1 cellular context compared by ENCODE assay signal in genomic region chr20:2244523-2244922, GRCh38.
TF ChIP-seq lines count a peak whose summit lies in the region.

No MANE protein-coding gene starts in this region.

TF ChIP-seq in HepG2, 621 proteins besides CTCF, POLR2A, EP300 and RAD21:
- TF ChIP-seq E2F5 (CRISPR knock-in tag; conservative IDR thresholded peaks at IDR 0.05) (no peak), ZNF232 (CRISPR knock-in tag; IDR thresholded peaks at IDR 0.05; ENCODE audit: borderline replicate concordance) (no peak), AHDC1 (CRISPR knock-in tag; IDR thresholded peaks at IDR 0.05; ENCODE audit: borderline replicate concordance) (no peak), AKNA (CRISPR knock-in tag; IDR thresholded peaks at IDR 0.05; ENCODE audit: borderline replicate concordance) (no peak), GPBP1L1 (CRISPR knock-in tag; IDR thresholded peaks at IDR 0.05) (no peak), FOXO4 (CRISPR knock-in tag; conservative IDR thresholded peaks at IDR 0.05) (no peak), ZNF773 (CRISPR knock-in tag; IDR thresholded peaks at IDR 0.05; ENCODE audit: borderline replicate concordance) (no peak)
